15 cellular contexts compared by ENCODE assay signal in the genomic region with DNA sequence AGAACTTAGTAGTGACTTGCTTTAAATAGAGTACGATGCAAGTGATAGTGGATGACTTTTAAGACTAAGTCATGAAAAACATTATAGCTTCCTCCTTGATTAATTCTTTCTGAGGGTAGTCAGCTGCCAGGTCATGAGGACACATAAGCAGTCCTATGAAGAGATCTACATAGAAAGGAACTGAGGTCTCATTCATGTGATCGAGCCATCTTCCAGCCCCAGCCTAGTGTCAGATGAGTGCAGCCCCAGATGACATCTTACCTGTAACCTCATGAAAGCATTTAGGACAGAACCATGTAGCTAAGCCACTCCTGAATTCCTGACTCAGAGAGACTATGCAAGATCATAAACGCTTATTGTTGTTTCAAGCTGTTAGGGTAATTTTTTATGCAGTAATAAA.
DNase-seq lines count a peak whose midpoint lies in the region; ATAC-seq and TF ChIP-seq lines count a peak whose summit lies in the region.
"Had no signal": no experiment of that assay in that cellular context is flagged by ENCODE, and none has a peak within 500 bp of the region (broad histone marks: within the 10 kb centered on the region; RNA-seq: fewer than 3 reads in every experiment).

No MANE protein-coding gene starts in this region.

- H3K27me3 ChIP-seq in ACC112 (ENCODE audit: insufficient read depth, low read length), result no peaks in the 10 kb centered on the region
- no peaks in the 10 kb centered on the region for H3K27me3 ChIP-seq in GM23248 (replicated peaks; ENCODE audit: insufficient read depth)
- peaks cover 11% of the 10 kb centered on the region for H3K27me3 ChIP-seq in foreskin keratinocyte

- no peaks in the 10 kb centered on the region for H4K20me1 ChIP-seq in GM23248 (ENCODE audit: insufficient read depth)

- 34 to 35% methylated on average over 3 of the region's 3 CpGs for WGBS in GM23248 (ENCODE audit: low coverage in 1 of 2, low lambda C conversion rate in 2 of 2, missing lambda C conversion rate in 2 of 2), 2 experiments

- no peak for ATAC-seq in foreskin keratinocyte
- ATAC-seq: HCT116 had no signal

- no peaks in the 10 kb centered on the region for H3F3A ChIP-seq in GM23248 (ENCODE audit: insufficient read depth)

- H3K4me3 ChIP-seq in ACC112 (ENCODE audit: low read depth, low read length), result no peak overlapping the region
- H3K4me3 ChIP-seq in GM23248, result no peak overlapping the region

- H3K79me2 ChIP-seq in ACC112 (ENCODE audit: control insufficient read depth, insufficient read depth, low read length, unreplicated experiment) (no peaks in the 10 kb centered on the region), GM23248 (ENCODE audit: insufficient read depth) (no peaks in the 10 kb centered on the region)

- no peak for TF ChIP-seq CTCF in foreskin keratinocyte (conservative IDR thresholded peaks at IDR 0.05)

- H2AFZ ChIP-seq in ACC112 (ENCODE audit: low read length, unreplicated experiment) (peak overlapping the region; percentile 5), GM23248 (no peak overlapping the region)

- no peaks in the 10 kb centered on the region for H3K9me2 ChIP-seq in GM23248 (ENCODE audit: insufficient read depth)

- H3K9ac ChIP-seq in GM23248, result no peak overlapping the region

- H3K4me1 ChIP-seq in ACC112 (ENCODE audit: control insufficient read depth, insufficient read depth, low read length, unreplicated experiment) (no peaks in the 10 kb centered on the region), GM23248 (ENCODE audit: insufficient read depth) (no peaks in the 10 kb centered on the region), foreskin keratinocyte (no peaks in the 10 kb centered on the region)
- H3K4me1 ChIP-seq: BE2C had no signal

- no peaks in the 10 kb centered on the region for H3K9me3 ChIP-seq in GM23248 (ENCODE audit: low read depth)
- H3K9me3 ChIP-seq: BE2C had no signal

- in situ Hi-C loops in GM23248 (cut with MboI), result no loop called here
- in situ Hi-C loops in SK-MEL-5 (cut with HindIII; ENCODE audit: low pct_unique_long_range_greater_than_20kb, low sequenced_read_pairs), result no loop called here

- H3K27ac ChIP-seq in ACC112 (ENCODE audit: low read depth, low read length) (no peak overlapping the region), GM23248 (no peak overlapping the region), foreskin keratinocyte (no peak overlapping the region)
- H3K27ac ChIP-seq: C4-2B, HL-60 had no signal

- no peak overlapping the region for H3K4me2 ChIP-seq in GM23248 (ENCODE audit: unreplicated experiment)

- DNase-seq in GM23248 (peak; percentile 2), SK-MEL-5 (ENCODE audit: low read depth, low spot score) (peak; percentile 74), foreskin keratinocyte (peak; percentile 2 to 20), DMS79 (lab: John Stamatoyannopoulos, UW) (no peak), COLO668 (lab: John Stamatoyannopoulos, UW; ENCODE audit: unreplicated experiment) (no peak), DMS53 (lab: John Stamatoyannopoulos, UW) (no peak), amygdala (lab: John Stamatoyannopoulos, UW) (no peak)
- DNase-seq: BE2C; CD4-positive, alpha-beta memory T cell; COR-L47; DMS153 had no signal

- no peaks in the 10 kb centered on the region for H3K36me3 ChIP-seq in ACC112 (ENCODE audit: insufficient read depth, low read length)
- no peaks in the 10 kb centered on the region for H3K36me3 ChIP-seq in GM23248 (ENCODE audit: low read depth)
- H3K36me3 ChIP-seq: BE2C had no signal

Comparison
In these comparisons a context has a peak if more than half of its experiments do, and no peak if none do; other contexts are left out.
1. DNase-seq: peak in GM23248 (single experiment), SK-MEL-5 (single experiment) and foreskin keratinocyte (2 of 2); none in DMS79 (single experiment), COLO668 (single experiment), DMS53 (single experiment) and amygdala (0 of 56).